In the genomic region with DNA sequence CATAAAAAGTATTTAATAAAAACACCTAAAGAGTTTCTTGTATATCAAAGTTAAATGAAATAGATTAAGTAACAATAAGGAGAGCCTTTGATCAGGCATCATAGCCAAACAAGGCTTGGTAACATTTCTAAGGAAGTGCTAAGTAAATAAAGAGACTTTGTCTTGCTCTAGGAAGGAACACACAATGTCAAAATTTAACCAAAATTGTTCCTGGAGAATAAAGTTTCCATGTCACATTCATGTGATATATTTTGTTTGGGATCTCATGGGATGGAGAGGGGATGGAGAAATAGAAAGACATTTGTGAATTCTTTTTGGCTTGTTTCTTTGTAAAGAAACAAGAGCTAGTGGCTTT, we compare ENCODE assay signal across 3 cellular contexts.
"Had no signal": no experiment of that assay in that cellular context is flagged by ENCODE, and none has a peak within 500 bp of the region (broad histone marks: within the 10 kb centered on the region; RNA-seq: fewer than 3 reads in every experiment).

No MANE protein-coding gene starts in this region.

- DNase-seq: GDM1, GF-D8 had no signal

- ATAC-seq: GM12878 had no signal

- H3K4me3 ChIP-seq: GM12878 had no signal
